In the genomic region with DNA sequence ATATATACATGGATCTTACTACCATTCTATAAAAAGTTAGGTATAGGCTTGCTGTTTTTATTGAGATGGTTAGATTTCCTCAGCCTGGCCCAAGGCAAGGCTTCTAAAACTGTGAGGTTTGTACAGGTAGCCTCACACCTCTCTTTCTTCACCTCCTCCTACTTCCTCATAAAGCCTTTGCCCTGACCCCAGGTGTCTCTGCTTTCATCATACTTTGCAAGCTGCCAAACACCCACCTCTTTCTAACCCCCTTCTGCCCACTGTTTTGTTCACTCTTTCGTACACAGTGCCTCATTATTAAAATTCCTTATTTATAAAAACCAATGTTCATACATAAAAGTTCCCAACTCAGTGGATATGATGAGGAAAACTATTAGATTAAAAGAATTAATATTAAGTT, we compare ENCODE assay signal across 28 cellular contexts.
"Had no signal": no experiment of that assay in that cellular context is flagged by ENCODE, and none has a peak within 500 bp of the region (broad histone marks: within the 10 kb centered on the region; RNA-seq: fewer than 3 reads in every experiment).

No MANE protein-coding gene starts in this region.

- ATAC-seq: natural killer cell; psoas muscle; right cardiac atrium; right lobe of liver; stimulated activated effector memory CD8-positive, alpha-beta T cell treated with anti-CD3 and anti-CD28 coated beads, Interleukin-12 subunit alpha, Interleukin-12 subunit beta, amount 100 ng/mL, for 72 hours; stimulated activated naive B cell treated with anti-CD40 and anti-IgM and Interleukin-4, amounts not matched to agents 10 μg/mL and 1 μg/mL and 100 μg/mL, for 72 hours had no signal

- DNase-seq: natural killer cell; occipital lobe; ovary; posterior cingulate gyrus; psoas muscle; right cardiac atrium; right lobe of liver; sigmoid colon; small intestine; stimulated activated CD4-positive, alpha-beta T cell treated with anti-CD3 and anti-CD28 coated beads, Interleukin-15, amount 100 ng/mL, for 24 hours; stimulated activated CD4-positive, alpha-beta T cell treated with anti-CD3 and anti-CD28 coated beads, Interleukin-2, amount 100 ng/mL, for 24 hours; stimulated activated CD4-positive, alpha-beta T cell treated with anti-CD3 and anti-CD28 coated beads, Interleukin-2, amount 100 ng/mL, for 48 hours; stimulated activated CD4-positive, alpha-beta T cell treated with anti-CD3 and anti-CD28 coated beads, Interleukin-4, amount 100 ng/mL, for 24 hours; stimulated activated naive B cell treated with anti-CD40 and anti-IgM and Interleukin-4, amounts not matched to agents 10 μg/mL and 1 μg/mL and 100 μg/mL, for 72 hours; stimulated activated naive CD4-positive, alpha-beta T cell treated with Interleukin-2 at 50 U/mL for 16 hours; stomach; thyroid gland; trophoblast cell; upper lobe of left lung had no signal

- H3K9me3 ChIP-seq: ovary, psoas muscle, right lobe of liver, sigmoid colon, stomach, thoracic aorta, thyroid gland, tibial nerve, upper lobe of left lung, vagina had no signal

- H3K27ac ChIP-seq: neural progenitor cell, ovary, parathyroid adenoma, psoas muscle, right lobe of liver, sigmoid colon, stomach, thoracic aorta, thyroid gland, tibial nerve, upper lobe of left lung, vagina had no signal

- H3K27me3 ChIP-seq: neural progenitor cell, ovary, right lobe of liver, sigmoid colon, stomach, thyroid gland, tibial nerve, upper lobe of left lung, vagina had no signal

- H3K36me3 ChIP-seq: neural progenitor cell, ovary, right lobe of liver, sigmoid colon, stomach, thoracic aorta, thyroid gland, tibial nerve, upper lobe of left lung, vagina had no signal

- H3K27me3 Mint-ChIP-seq: progenitor cell of endocrine pancreas; stimulated activated naive B cell treated with anti-CD40 and anti-IgM and Interleukin-4, amounts not matched to agents 10 μg/mL and 1 μg/mL and 100 μg/mL, for 72 hours; stimulated activated naive CD8-positive, alpha-beta T cell treated with anti-CD3 and anti-CD28 coated beads, Interleukin-15, Interleukin-2, amounts not matched to agents 100 ng/mL and 50 ng/mL, for 24 hours had no signal

- H3K9ac ChIP-seq: neural progenitor cell, parathyroid adenoma had no signal

- H3K4me3 ChIP-seq: neural progenitor cell, ovary, psoas muscle, right lobe of liver, sigmoid colon, stomach, thoracic aorta, thyroid gland, tibial nerve, upper lobe of left lung, vagina had no signal

- H3K79me2 ChIP-seq: parathyroid adenoma had no signal

- H3K4me1 Mint-ChIP-seq: natural killer cell; neural progenitor cell; stimulated activated effector memory CD8-positive, alpha-beta T cell treated with anti-CD3 and anti-CD28 coated beads, Interleukin-12 subunit alpha, Interleukin-12 subunit beta, amount 100 ng/mL, for 72 hours; stimulated activated naive B cell treated with anti-CD40 and anti-IgM and Interleukin-4, amounts not matched to agents 10 μg/mL and 1 μg/mL and 100 μg/mL, for 72 hours had no signal

- H2AFZ ChIP-seq: neural progenitor cell, parathyroid adenoma had no signal

- H3K36me3 Mint-ChIP-seq: natural killer cell; neural progenitor cell; stimulated activated effector memory CD8-positive, alpha-beta T cell treated with anti-CD3 and anti-CD28 coated beads, Interleukin-12 subunit alpha, Interleukin-12 subunit beta, amount 100 ng/mL, for 72 hours; stimulated activated naive B cell treated with anti-CD40 and anti-IgM and Interleukin-4, amounts not matched to agents 10 μg/mL and 1 μg/mL and 100 μg/mL, for 72 hours had no signal

- H3K4me1 ChIP-seq: neural progenitor cell, parathyroid adenoma, psoas muscle, right lobe of liver, sigmoid colon, stomach, thyroid gland, tibial nerve, upper lobe of left lung, vagina had no signal

- H3K4me2 ChIP-seq: neural progenitor cell had no signal

- H3K9me3 Mint-ChIP-seq: natural killer cell; nephron; neural progenitor cell; stimulated activated effector memory CD8-positive, alpha-beta T cell treated with anti-CD3 and anti-CD28 coated beads, Interleukin-12 subunit alpha, Interleukin-12 subunit beta, amount 100 ng/mL, for 72 hours; stimulated activated naive B cell treated with anti-CD40 and anti-IgM and Interleukin-4, amounts not matched to agents 10 μg/mL and 1 μg/mL and 100 μg/mL, for 72 hours; stimulated activated naive CD8-positive, alpha-beta T cell treated with anti-CD3 and anti-CD28 coated beads, Interleukin-15, Interleukin-2, amounts not matched to agents 100 ng/mL and 50 ng/mL, for 24 hours had no signal

- H3K4me3 Mint-ChIP-seq: natural killer cell; nephron; neural progenitor cell; stimulated activated effector memory CD8-positive, alpha-beta T cell treated with anti-CD3 and anti-CD28 coated beads, Interleukin-12 subunit alpha, Interleukin-12 subunit beta, amount 100 ng/mL, for 72 hours; stimulated activated naive B cell treated with anti-CD40 and anti-IgM and Interleukin-4, amounts not matched to agents 10 μg/mL and 1 μg/mL and 100 μg/mL, for 72 hours; stimulated activated naive CD8-positive, alpha-beta T cell treated with anti-CD3 and anti-CD28 coated beads, Interleukin-15, Interleukin-2, amounts not matched to agents 100 ng/mL and 50 ng/mL, for 24 hours had no signal

- H3K27ac Mint-ChIP-seq: natural killer cell; nephron; neural progenitor cell; progenitor cell of endocrine pancreas; stimulated activated effector memory CD8-positive, alpha-beta T cell treated with anti-CD3 and anti-CD28 coated beads, Interleukin-12 subunit alpha, Interleukin-12 subunit beta, amount 100 ng/mL, for 72 hours; stimulated activated naive B cell treated with anti-CD40 and anti-IgM and Interleukin-4, amounts not matched to agents 10 μg/mL and 1 μg/mL and 100 μg/mL, for 72 hours; stimulated activated naive CD8-positive, alpha-beta T cell treated with anti-CD3 and anti-CD28 coated beads, Interleukin-15, Interleukin-2, amounts not matched to agents 100 ng/mL and 50 ng/mL, for 24 hours had no signal
